Comparison of ENCODE assay signal across 8 cellular contexts in the genomic region with DNA sequence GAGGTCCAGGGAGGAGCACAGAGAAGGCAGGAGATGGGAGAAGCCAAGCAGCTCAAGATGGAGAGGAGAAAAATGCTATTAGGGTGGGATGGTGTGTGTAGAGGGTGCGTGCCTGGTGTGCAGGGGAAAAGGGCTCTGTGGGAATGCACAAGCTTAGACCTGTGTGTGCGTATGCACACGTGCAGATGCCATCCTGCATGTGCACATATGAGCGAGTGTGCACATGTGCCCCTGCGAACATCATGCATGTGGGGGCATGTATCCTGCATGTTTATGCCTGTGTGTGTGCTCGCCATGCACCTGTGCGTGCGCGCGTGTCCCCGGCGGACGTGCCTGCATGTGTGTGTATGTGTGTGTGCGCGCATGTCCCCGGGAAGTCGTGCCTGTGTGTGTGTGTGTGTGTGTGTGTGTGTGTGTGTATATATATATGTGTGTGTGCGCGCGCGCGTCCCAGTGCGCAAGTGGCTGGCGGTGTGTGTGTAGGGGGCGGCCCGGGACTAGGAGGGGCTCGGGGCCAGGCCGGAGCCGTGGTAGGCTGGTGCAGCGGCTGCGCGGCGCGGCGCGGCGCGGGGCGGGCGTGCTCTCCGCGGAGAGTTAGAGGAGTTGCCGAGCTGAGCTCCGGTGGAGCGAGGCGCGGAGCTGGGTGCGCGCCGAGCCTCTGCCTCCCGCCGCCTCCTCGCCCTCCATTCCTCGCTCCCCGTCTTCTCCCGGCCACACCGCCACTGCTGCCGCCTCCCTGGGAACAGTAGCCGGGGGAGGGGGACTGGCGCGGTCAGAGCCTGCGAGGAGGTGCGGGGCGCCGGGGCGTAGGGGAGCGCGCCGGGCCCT. TPM values are rescaled to one million over a fixed set of nuclear protein-coding genes. Genes with fewer than 3 reads are reported as not detected.
DNase-seq lines count a peak whose midpoint lies in the region; ATAC-seq, FAIRE-seq and TF ChIP-seq lines count a peak whose summit lies in the region.

A gene (plus strand): TSS at position 601 of the 828 bp plus-strand sequence. CDS start 38,986 bp downstream, outside the sequence.

- H3K27me3 Mint-ChIP-seq in effector memory CD8-positive, alpha-beta T cell, result peaks cover 19 to 79% of the 10 kb centered on the region in 2 donors

- H3K4me3 ChIP-seq in ACC112 (ENCODE audit: low read depth, low read length) (peak within 1 kb of the TSS; percentile 77), HUES48 (ENCODE audit: low read depth, low read length) (peak within 1 kb of the TSS; percentile 71), mucosa of descending colon (no peak within 1 kb of the TSS), aorta (ENCODE audit: low read length in 2 of 2) (peak within 1 kb of the TSS; percentile 15 to 38), MM.1S (ENCODE audit: low read length) (no peak within 1 kb of the TSS)

- no peak within 1 kb of the TSS for H3K4me2 ChIP-seq in MM.1S (ENCODE audit: low read depth, low read length)

- whole genome bisulfite sequencing in aorta, 2 donors, result 11 to 15% methylated on average over 44 to 69 of the region's 69 CpGs

- H2AFZ ChIP-seq in ACC112 (ENCODE audit: low read length, unreplicated experiment), result peak within 1 kb of the TSS; percentile 70
- no peak within 1 kb of the TSS for H2AFZ ChIP-seq in MM.1S (ENCODE audit: low read length)

- ATAC-seq in effector memory CD8-positive, alpha-beta T cell (replicated peaks), result no peak
- ATAC-seq in mucosa of descending colon (peak; percentile 3), aorta (ENCODE audit: low FRiP score) (peak; percentile 22)

- peak within 1 kb of the TSS; percentile 29 to 64 for H3K4me3 Mint-ChIP-seq in effector memory CD8-positive, alpha-beta T cell

- H3K9me3 Mint-ChIP-seq in effector memory CD8-positive, alpha-beta T cell, result no peaks in the 10 kb centered on the region

- DNase-seq in effector memory CD8-positive, alpha-beta T cell, result no peak
- DNase-seq in mucosa of descending colon (peak in 1 of 3 donors; percentile 53), aorta (no peak), RCC 7860 (ENCODE audit: low spot score) (no peak), RKO (ENCODE audit: low spot score) (no peak), MM.1S (no peak)

- peaks cover 12% of the 10 kb centered on the region for H3K4me1 ChIP-seq in ACC112 (ENCODE audit: control insufficient read depth, insufficient read depth, low read length, unreplicated experiment)
- H3K4me1 ChIP-seq in HUES48 (ENCODE audit: control insufficient read depth, insufficient read depth, low read length), result peaks cover under 1% of the 10 kb centered on the region; the same call in 1 of the 2 replicates
- peaks cover 23% of the 10 kb centered on the region for H3K4me1 ChIP-seq in mucosa of descending colon (ENCODE audit: low read depth)
- H3K4me1 ChIP-seq in aorta (ENCODE audit: control insufficient read depth in 1 of 2, insufficient read depth in 2 of 2, low read length in 2 of 2), result no peaks in the 10 kb centered on the region
- H3K4me1 ChIP-seq in MM.1S (ENCODE audit: low read length), result no peaks in the 10 kb centered on the region

- no peaks in the 10 kb centered on the region for H3F3A ChIP-seq in MM.1S (ENCODE audit: insufficient read depth, low read length)

- TF ChIP-seq CTCF in mucosa of descending colon (IDR thresholded peaks at IDR 0.05) (no peak), MM.1S (IDR thresholded peaks at IDR 0.05; ENCODE audit: low read length) (no peak)

- H3K27ac ChIP-seq in ACC112 (ENCODE audit: low read depth, low read length) (no peak within 1 kb of the TSS), HUES48 (ENCODE audit: low read depth, low read length) (no peak within 1 kb of the TSS), aorta (ENCODE audit: low read depth in 1 of 2, low read length in 2 of 2) (no peak within 1 kb of the TSS), MM.1S (ENCODE audit: low read length) (no peak within 1 kb of the TSS)

- H3K9me2 ChIP-seq in MM.1S (replicated peaks; ENCODE audit: insufficient read depth, low read length), result no peaks in the 10 kb centered on the region

- H3K27me3 ChIP-seq in ACC112 (ENCODE audit: insufficient read depth, low read length), result no peaks in the 10 kb centered on the region
- peaks cover 62% of the 10 kb centered on the region for H3K27me3 ChIP-seq in HUES48 (ENCODE audit: control insufficient read depth, insufficient read depth, low read length)
- no peaks in the 10 kb centered on the region for H3K27me3 ChIP-seq in aorta (ENCODE audit: control insufficient read depth in 1 of 2, insufficient read depth in 2 of 2, low read length in 1 of 2)
- H3K27me3 ChIP-seq in MM.1S (replicated peaks; ENCODE audit: insufficient read depth, low read length), result peaks cover 52% of the 10 kb centered on the region

- no peak within 1 kb of the TSS for H3K27ac Mint-ChIP-seq in effector memory CD8-positive, alpha-beta T cell

- H3K9me3 ChIP-seq in HUES48 (ENCODE audit: control insufficient read depth, insufficient read depth, low read length) (no peaks in the 10 kb centered on the region), mucosa of descending colon (no peaks in the 10 kb centered on the region), aorta (ENCODE audit: control insufficient read depth, low read length) (no peaks in the 10 kb centered on the region), MM.1S (replicated peaks; ENCODE audit: insufficient read depth, low read length) (no peaks in the 10 kb centered on the region)

- H4K20me1 ChIP-seq in MM.1S (ENCODE audit: insufficient read depth, low read length), result no peaks in the 10 kb centered on the region

- no peak for FAIRE-seq in RCC 7860 (lab: Jason Lieb, UNC)

- H3K4me1 Mint-ChIP-seq in effector memory CD8-positive, alpha-beta T cell (ENCODE audit: low read depth in 2 of 2), result peaks cover 4 to 9% of the 10 kb centered on the region in 2 donors

- H3K36me3 ChIP-seq in ACC112 (ENCODE audit: insufficient read depth, low read length) (no peaks in the 10 kb centered on the region), HUES48 (ENCODE audit: control insufficient read depth, insufficient read depth, low read length) (no peaks in the 10 kb centered on the region), mucosa of descending colon (ENCODE audit: low read depth) (no peaks in the 10 kb centered on the region), aorta (ENCODE audit: control insufficient read depth in 1 of 2, insufficient read depth in 2 of 2, low read length in 1 of 2) (no peaks in the 10 kb centered on the region), MM.1S (replicated peaks; ENCODE audit: insufficient read depth, low read length) (no peaks in the 10 kb centered on the region)

- H3K36me3 Mint-ChIP-seq in effector memory CD8-positive, alpha-beta T cell (ENCODE audit: insufficient read depth), result no peaks in the 10 kb centered on the region

- H3K9ac ChIP-seq in HUES48 (ENCODE audit: low read depth, low read length) (no peak within 1 kb of the TSS), MM.1S (ENCODE audit: low read length) (no peak within 1 kb of the TSS)

- intact Hi-C loops in mucosa of descending colon (cut with DNase I, micrococcal nuclease) (no loop called here), aorta (cut with DNase I) (loop anchor here in 1 of 2 donors (5.0 kb wide), 1 partner anchor 99 kb away; no protein-coding TSS in a partner anchor)

- H3K79me2 ChIP-seq in ACC112 (ENCODE audit: control insufficient read depth, insufficient read depth, low read length, unreplicated experiment) (peaks cover 2% of the 10 kb centered on the region), MM.1S (ENCODE audit: low read length) (no peaks in the 10 kb centered on the region)

RNA-seq across cellular contexts. Expression of the gene that starts here (rescaled TPM):
- 1 to 10 TPM in 2 of 3 donors, under 1 TPM in 1; 0.67 to 1.9 (median 1.1) TPM for total RNA-seq in mucosa of descending colon
- total RNA-seq in aorta, result 1 to 10 TPM; 2.9 to 4.0 TPM
- under 1 TPM in 1 of 2 donors, not detected in 1; 0.13 TPM for polyA plus RNA-seq in aorta

Comparison
In these comparisons a context has a peak if more than half of its experiments do, and no peak if none do; other contexts are left out.
1. H3K4me3 ChIP-seq: peak in ACC112 (single experiment), HUES48 (single experiment) and aorta (2 of 2); none in mucosa of descending colon (single experiment) and MM.1S (single experiment).